ENCODE assay signal across 19 cellular contexts in genomic region chr10:11229893-11230292, GRCh38.
DNase-seq lines count a peak whose midpoint lies in the region; ATAC-seq and TF ChIP-seq lines count a peak whose summit lies in the region.
"Had no signal": no experiment of that assay in that cellular context is flagged by ENCODE, and none has a peak within 500 bp of the region (broad histone marks: within the 10 kb centered on the region; RNA-seq: fewer than 3 reads in every experiment).

No MANE protein-coding gene starts in this region.

- H3K36me3 Mint-ChIP-seq in activated CD4-positive, alpha-beta memory T cell treated with anti-CD3 and anti-CD28 coated beads, Interleukin-2, amount 10 ng/mL, durations not matched to agents 7 days and 5 days (ENCODE audit: low read depth) = peaks cover 91% of the 10 kb centered on the region
- H3K36me3 Mint-ChIP-seq in immature natural killer cell (peaks cover 24 to 37% (median 25%) of the 10 kb centered on the region in 3 donors), mesothelial cell of epicardium (peaks cover 2% of the 10 kb centered on the region)

- TF ChIP-seq CTCF in cardiac muscle cell (IDR thresholded peaks at IDR 0.05; ENCODE audit: low read depth, low read length) (no peak), mesothelial cell of epicardium (IDR thresholded peaks at IDR 0.05; ENCODE audit: unreplicated experiment) (no peak)

- peak overlapping the region; percentile 56 for H3K27ac Mint-ChIP-seq in activated CD4-positive, alpha-beta memory T cell treated with anti-CD3 and anti-CD28 coated beads, Interleukin-2, amount 10 ng/mL, durations not matched to agents 7 days and 5 days
- H3K27ac Mint-ChIP-seq in immature natural killer cell (peak overlapping the region in 5 of 6 donors; percentile 86 to 98 (median 97)), mesothelial cell of epicardium (no peak overlapping the region)
- H3K27ac Mint-ChIP-seq: T-helper 1 cell treated with Interleukin-12 subunit alpha and Interleukin-12 subunit beta and Interleukin-4 antibody, amounts not matched to agents 30 μg/mL and 1 μg/mL, for 36 hours had no signal

- H3K4me3 ChIP-seq in cardiac muscle cell = no peak overlapping the region
- H3K4me3 ChIP-seq in right cardiac atrium (ENCODE audit: low read length) = no peak overlapping the region
- H3K4me3 ChIP-seq: right lobe of liver, SJSA1, suprapubic skin had no signal

- no peaks in the 10 kb centered on the region for H3K27me3 Mint-ChIP-seq in activated CD4-positive, alpha-beta memory T cell treated with anti-CD3 and anti-CD28 coated beads, Interleukin-2, amount 10 ng/mL, durations not matched to agents 7 days and 5 days
- H3K27me3 Mint-ChIP-seq in immature natural killer cell (ENCODE audit: low read depth in 3 of 3) (peaks cover 4 to 19% (median 18%) of the 10 kb centered on the region in 3 donors), mesothelial cell of epicardium (ENCODE audit: low read depth) (peaks cover 52% of the 10 kb centered on the region)

- no peaks in the 10 kb centered on the region for H3K9me3 Mint-ChIP-seq in activated CD4-positive, alpha-beta memory T cell treated with anti-CD3 and anti-CD28 coated beads, Interleukin-2, amount 10 ng/mL, durations not matched to agents 7 days and 5 days
- H3K9me3 Mint-ChIP-seq in immature natural killer cell (no peaks in the 10 kb centered on the region), mesothelial cell of epicardium (peaks cover 8% of the 10 kb centered on the region)
- H3K9me3 Mint-ChIP-seq: T-helper 1 cell treated with Interleukin-12 subunit alpha and Interleukin-12 subunit beta and Interleukin-4 antibody, amounts not matched to agents 30 μg/mL and 1 μg/mL, for 36 hours had no signal

- 76% methylated on average over 5 of the region's 5 CpGs for WGBS in right cardiac atrium

- no peaks in the 10 kb centered on the region for H3K36me3 ChIP-seq in cardiac muscle cell
- H3K36me3 ChIP-seq: right lobe of liver, SJSA1 had no signal

- no peak for ATAC-seq in right cardiac atrium
- ATAC-seq in HG02763 (IDR thresholded peaks at IDR 0.05; ENCODE audit: unreplicated experiment) = no peak
- ATAC-seq in HG02759 (IDR thresholded peaks at IDR 0.05; ENCODE audit: unreplicated experiment) = no peak
- ATAC-seq: left cardiac atrium, right lobe of liver had no signal

- POLR2A ChIA-PET in activated CD4-positive, alpha-beta memory T cell treated with anti-CD3 and anti-CD28 coated beads, Interleukin-2, amount 10 ng/mL, durations not matched to agents 7 days and 5 days (lab: Charles Lee) = interaction anchor here (0.9 kb wide), 1 partner anchor 8 kb away, joined by 4 read pairs; no protein-coding TSS in a partner anchor

- DNase-seq in cardiac muscle cell (ENCODE audit: low read depth in 1 of 2, low spot score in 1 of 2) = no peak
- no peak for DNase-seq in right cardiac atrium
- no peak for DNase-seq in activated CD4-positive, alpha-beta memory T cell treated with anti-CD3 and anti-CD28 coated beads, Interleukin-2, amount 10 ng/mL, durations not matched to agents 7 days and 5 days
- peak in 2 of 3 donors; percentile 37 to 44 for DNase-seq in immature natural killer cell
- DNase-seq in cortex of kidney (lab: John Stamatoyannopoulos, UW) = no peak
- no peak for DNase-seq in mesothelial cell of epicardium (ENCODE audit: low spot score in 2 of 2, unreplicated experiment in 2 of 2)
- DNase-seq: glutamatergic neuron; left cardiac atrium; NCI-H146; NCI-H2171; NCI-H524; right lobe of liver; stimulated activated CD8-positive, alpha-beta memory T cell treated with anti-CD3 and anti-CD28 coated beads, Interleukin-4, amount 100 ng/mL, for 48 hours had no signal

- H3K4me1 Mint-ChIP-seq in activated CD4-positive, alpha-beta memory T cell treated with anti-CD3 and anti-CD28 coated beads, Interleukin-2, amount 10 ng/mL, durations not matched to agents 7 days and 5 days = peaks cover 94% of the 10 kb centered on the region
- peaks cover 0 to 98% of the 10 kb centered on the region in 2 donors for H3K4me1 Mint-ChIP-seq in immature natural killer cell
- peaks cover 2% of the 10 kb centered on the region for H3K4me1 Mint-ChIP-seq in mesothelial cell of epicardium

- H3K27ac ChIP-seq in cardiac muscle cell = peak overlapping the region; percentile 6
- no peak overlapping the region for H3K27ac ChIP-seq in right cardiac atrium (ENCODE audit: low read length)
- H3K27ac ChIP-seq: KMS-11, right lobe of liver, SJSA1, suprapubic skin had no signal

- intact Hi-C loops in right cardiac atrium (cut with DNase I) = no loop called here

- no peak overlapping the region for H3K4me3 Mint-ChIP-seq in activated CD4-positive, alpha-beta memory T cell treated with anti-CD3 and anti-CD28 coated beads, Interleukin-2, amount 10 ng/mL, durations not matched to agents 7 days and 5 days
- H3K4me3 Mint-ChIP-seq in immature natural killer cell (peak overlapping the region; percentile 38 to 71 (median 63)), mesothelial cell of epicardium (no peak overlapping the region)
- H3K4me3 Mint-ChIP-seq: T-helper 1 cell treated with Interleukin-12 subunit alpha and Interleukin-12 subunit beta and Interleukin-4 antibody, amounts not matched to agents 30 μg/mL and 1 μg/mL, for 36 hours had no signal

- no peaks in the 10 kb centered on the region for H3K9me3 ChIP-seq in cardiac muscle cell (ENCODE audit: low read depth)
- no peaks in the 10 kb centered on the region for H3K9me3 ChIP-seq in right cardiac atrium (ENCODE audit: control insufficient read depth, low read length)
- H3K9me3 ChIP-seq: right lobe of liver, SJSA1, suprapubic skin had no signal

- H3K4me1 ChIP-seq in cardiac muscle cell (ENCODE audit: low read depth) (peaks cover 22% of the 10 kb centered on the region), right cardiac atrium (ENCODE audit: control insufficient read depth, insufficient read depth, low read length) (peaks cover 5% of the 10 kb centered on the region)
- H3K4me1 ChIP-seq: right lobe of liver, SJSA1 had no signal

- CTCF ChIA-PET in activated CD4-positive, alpha-beta memory T cell treated with anti-CD3 and anti-CD28 coated beads, Interleukin-2, amount 10 ng/mL, durations not matched to agents 7 days and 5 days (lab: Charles Lee) = no interaction called here

- no peaks in the 10 kb centered on the region for H3K27me3 ChIP-seq in cardiac muscle cell
- no peaks in the 10 kb centered on the region for H3K27me3 ChIP-seq in right cardiac atrium (ENCODE audit: control insufficient read depth, insufficient read depth)
- H3K27me3 ChIP-seq: right lobe of liver, SJSA1, suprapubic skin had no signal

Comparison
In these comparisons a context has a peak if more than half of its experiments do, and no peak if none do; other contexts are left out.
1. DNase-seq: peak in immature natural killer cell (2 of 3); none in cardiac muscle cell (0 of 2), right cardiac atrium (0 of 3), activated CD4-positive, alpha-beta memory T cell treated with anti-CD3 and anti-CD28 coated beads, Interleukin-2, amount 10 ng/mL, durations not matched to agents 7 days and 5 days (single experiment), cortex of kidney (single experiment) and mesothelial cell of epicardium (0 of 2).
2. H3K4me3 Mint-ChIP-seq: peak in immature natural killer cell (5 of 5); none in activated CD4-positive, alpha-beta memory T cell treated with anti-CD3 and anti-CD28 coated beads, Interleukin-2, amount 10 ng/mL, durations not matched to agents 7 days and 5 days (single experiment) and mesothelial cell of epicardium (single experiment).